In the genomic region with DNA sequence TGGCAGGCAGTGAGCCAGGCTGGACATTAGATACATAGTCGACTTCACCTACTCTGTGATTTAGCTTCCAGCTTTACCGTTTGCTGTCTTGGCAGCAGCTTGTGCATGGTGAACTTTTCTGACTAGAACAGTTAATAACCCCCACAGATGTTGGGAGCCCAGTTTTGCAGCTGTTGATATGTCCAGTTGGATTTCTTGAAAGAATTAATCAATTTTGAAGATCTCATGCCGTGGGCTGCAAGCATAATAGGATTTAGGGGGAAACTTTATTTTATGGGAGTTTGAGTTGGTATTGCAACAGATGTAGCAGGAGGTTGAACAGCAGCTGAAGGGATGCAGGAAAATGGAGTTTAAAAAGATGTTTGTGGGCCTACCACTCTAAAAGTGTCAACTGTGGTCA, we compare ENCODE assay signal across 30 cellular contexts. TPM values are rescaled to one million over a fixed set of nuclear protein-coding genes. Genes with fewer than 3 reads are reported as not detected.
"Had no signal": no experiment of that assay in that cellular context is flagged by ENCODE, and none has a peak within 500 bp of the region (broad histone marks: within the 10 kb centered on the region; RNA-seq: fewer than 3 reads in every experiment).

No MANE protein-coding gene starts in this region.

- H3K36me3 ChIP-seq: left lung, lower lobe of right lung, neural progenitor cell, neutrophil, right atrium auricular region, right lobe of liver, stomach, thyroid gland, transverse colon, upper lobe of right lung had no signal

- H3K4me3 ChIP-seq: left lung, lower lobe of right lung, neural progenitor cell, right atrium auricular region, right lobe of liver, skin epidermis, stomach, testis, thyroid gland, transverse colon, upper lobe of right lung had no signal

- H3K4me2 ChIP-seq: neural progenitor cell had no signal

- H2AFZ ChIP-seq: neural progenitor cell, parathyroid adenoma had no signal

- H3K9ac ChIP-seq: neural progenitor cell, parathyroid adenoma had no signal

- H3K27me3 ChIP-seq: left lung, neural progenitor cell, neutrophil, right atrium auricular region, right lobe of liver, stomach, testis, thyroid gland, transverse colon, upper lobe of right lung had no signal

- DNase-seq: hypothalamus; immature natural killer cell; kidney; left colon; left lung; lower lobe of right lung; mesendoderm; naive B cell; natural killer cell; nephron progenitor cell; occipital lobe; right lobe of liver; stimulated activated CD4-positive, alpha-beta T cell treated with anti-CD3 and anti-CD28 coated beads, Interleukin-12 subunit alpha, Interleukin-12 subunit beta, amount 100 ng/mL, for 4 hours; stimulated activated CD4-positive, alpha-beta T cell treated with anti-CD3 and anti-CD28 coated beads, Interleukin-15, amount 100 ng/mL, for 24 hours; stimulated activated CD4-positive, alpha-beta T cell treated with anti-CD3 and anti-CD28 coated beads, Interleukin-2, amount 100 ng/mL, for 24 hours; stimulated activated CD4-positive, alpha-beta T cell treated with anti-CD3 and anti-CD28 coated beads, Interleukin-4, amount 100 ng/mL, for 1 hour; stimulated activated naive B cell treated with anti-CD40 and anti-IgM and Interleukin-4, amounts not matched to agents 10 μg/mL and 1 μg/mL and 100 μg/mL, for 72 hours; stimulated activated naive CD8-positive, alpha-beta T cell treated with anti-CD3 and anti-CD28 coated beads, Interleukin-15, Interleukin-2, amounts not matched to agents 100 U/mL and 50 U/mL, for 24 hours; stomach; testis; thyroid gland; transverse colon; upper lobe of right lung had no signal

- H3K9me3 ChIP-seq: left lung, lower lobe of right lung, neutrophil, right atrium auricular region, right lobe of liver, stomach, testis, thyroid gland, transverse colon, upper lobe of right lung had no signal

- FAIRE-seq: islet of Langerhans, kidney, urothelium cell line had no signal

- H3K27ac ChIP-seq: left lung, lower lobe of right lung, neural progenitor cell, neutrophil, parathyroid adenoma, right atrium auricular region, skin epidermis, stomach, testis, thyroid gland, transverse colon, upper lobe of right lung had no signal

- ATAC-seq: left colon; left lung; natural killer cell; right lobe of liver; stimulated activated naive B cell treated with anti-CD40 and anti-IgM and Interleukin-4, amounts not matched to agents 10 μg/mL and 1 μg/mL and 100 μg/mL, for 72 hours; stimulated activated naive CD8-positive, alpha-beta T cell treated with anti-CD3 and anti-CD28 coated beads, Interleukin-15, Interleukin-2, amounts not matched to agents 100 U/mL and 50 U/mL, for 24 hours; upper lobe of right lung had no signal

RNA-seq across cellular contexts. Expression of a gene that starts 13.8 kb away (rescaled TPM):
- polyA plus RNA-seq: immature natural killer cell had no signal
